In genomic region chr4:118904418-118904817, GRCh38 we compare ENCODE assay signal across 19 cellular contexts. TPM values are rescaled to one million over a fixed set of nuclear protein-coding genes. Genes with fewer than 3 reads are reported as not detected.
A peak's percentile ranks its signal among the peaks of the same experiment; 100 is the strongest.
DNase-seq lines count a peak whose midpoint lies in the region; ATAC-seq, FAIRE-seq and TF ChIP-seq lines count a peak whose summit lies in the region.
"Had no signal": no experiment of that assay in that cellular context is flagged by ENCODE, and none has a peak within 500 bp of the region (broad histone marks: within the 10 kb centered on the region; RNA-seq: fewer than 3 reads in every experiment).

No MANE protein-coding gene starts in this region.

- no peak for FAIRE-seq in HepG2 (lab: Jason Lieb, UNC)
- FAIRE-seq: H1, kidney had no signal

- 52% methylated on average over 3 of the region's 3 CpGs for WGBS in right lobe of liver (ENCODE audit: insufficient coverage, low coverage, low lambda C conversion rate, missing lambda C conversion rate)
- WGBS in HepG2 (ENCODE audit: low lambda C conversion rate), result 2% methylated on average over 3 of the region's 3 CpGs
- 55 to 56% methylated on average over 3 of the region's 3 CpGs for WGBS in heart right ventricle, 2 donors
- 51 to 54% (median 53%) methylated on average over 3 of the region's 3 CpGs for WGBS in psoas muscle, 3 donors

- H3K4me1 ChIP-seq in right lobe of liver (peaks cover 0 to 7% (median 0%) of the 10 kb centered on the region in 4 donors), HepG2 (ENCODE audit: insufficient read depth, low read length) (no peaks in the 10 kb centered on the region), heart right ventricle (peaks cover 4 to 77% (median 50%) of the 10 kb centered on the region in 9 donors), psoas muscle (peaks cover 32% of the 10 kb centered on the region)

- POLR2A ChIA-PET in HepG2 (lab: Yijun Ruan, JAX), result no interaction called here

- in situ Hi-C loops in HepG2 (cut with HindIII; ENCODE audit: extremely low pct_ligation_motif_present, low pct_unique_long_range_greater_than_20kb), result no loop called here

- CTCF ChIA-PET in HepG2 (lab: Yijun Ruan, JAX; ENCODE audit: low intra/inter-chr PET ratio, low total read pairs), result no interaction called here
- CTCF ChIA-PET in Calu3 (lab: Charles Lee), result no interaction called here

- no peaks in the 10 kb centered on the region for H4K20me1 ChIP-seq in HepG2 (ENCODE audit: insufficient read depth, low read length)

- H3K27me3 Mint-ChIP-seq in Calu3 (ENCODE audit: unreplicated experiment), result no peaks in the 10 kb centered on the region

- intact Hi-C loops in right lobe of liver (cut with DNase I) (no loop called here), HepG2 (cut with micrococcal nuclease; ENCODE audit: unreplicated experiment) (no loop called here), heart right ventricle (cut with DNase I) (no loop called here), psoas muscle (cut with DNase I) (no loop called here), Calu3 (cut with micrococcal nuclease; ENCODE audit: unreplicated experiment) (no loop called here)

- H3K27ac ChIP-seq in right lobe of liver (no peak overlapping the region), HepG2 (ENCODE audit: extremely low read length, insufficient read depth, low read length) (no peak overlapping the region), heart right ventricle (peak overlapping the region in 9 of 10 donors; percentile 4 to 89 (median 68)), psoas muscle (peak overlapping the region; percentile 72)
- H3K27ac ChIP-seq: hepatocyte had no signal

- no peaks in the 10 kb centered on the region for H3K4me1 Mint-ChIP-seq in Calu3 (ENCODE audit: low read depth, unreplicated experiment)

- H3K9me3 Mint-ChIP-seq in Calu3 (ENCODE audit: low read depth, unreplicated experiment), result no peaks in the 10 kb centered on the region
- H3K9me3 Mint-ChIP-seq: activated CD4-positive, alpha-beta memory T cell treated with anti-CD3 and anti-CD28 coated beads for 36 hours; activated T-cell treated with anti-CD3 and anti-CD28 coated beads, Interleukin-2, amount 50 U/mL, for 4 hours; brain had no signal

- no peaks in the 10 kb centered on the region for H3K36me3 ChIP-seq in right lobe of liver
- H3K36me3 ChIP-seq in HepG2 (replicated peaks in 1 of 2; ENCODE audit: control insufficient read depth in 1 of 2, insufficient read depth in 2 of 2, low read length in 2 of 2), result no peaks in the 10 kb centered on the region
- H3K36me3 ChIP-seq in heart right ventricle, result peaks cover 0 to 8% (median 0%) of the 10 kb centered on the region in 9 donors
- H3K36me3 ChIP-seq in psoas muscle (ENCODE audit: insufficient read depth in 1 of 2, low read depth in 1 of 2), result no peaks in the 10 kb centered on the region

- TF ChIP-seq EP300 in HepG2 (IDR thresholded peaks at IDR 0.05; ENCODE audit: low read depth in 2 of 2, low read length in 2 of 2) (no peak), HepG2 (CRISPR knock-in tag; IDR thresholded peaks at IDR 0.05; ENCODE audit: borderline replicate concordance) (no peak)

- no peak for TF ChIP-seq RAD21 in HepG2 (CRISPR knock-in tag; IDR thresholded peaks at IDR 0.05)

- BruUV-seq in HepG2 (replicated peaks; lab: Mats Ljungman, UMichigan), result no TSS peak
- BruUV-seq in Calu3 (replicated peaks; lab: Mats Ljungman, UMichigan), result no TSS peak

- H3K4me3 Mint-ChIP-seq in Calu3 (ENCODE audit: low read depth, unreplicated experiment), result no peak overlapping the region
- H3K4me3 Mint-ChIP-seq: activated CD4-positive, alpha-beta memory T cell treated with anti-CD3 and anti-CD28 coated beads for 36 hours; activated naive CD8-positive, alpha-beta T cell; activated T-cell treated with anti-CD3 and anti-CD28 coated beads, Interleukin-2, amount 50 U/mL, for 4 hours had no signal

- H3K36me3 Mint-ChIP-seq in Calu3 (ENCODE audit: insufficient read depth, unreplicated experiment), result no peaks in the 10 kb centered on the region
- H3K36me3 Mint-ChIP-seq: activated CD4-positive, alpha-beta memory T cell treated with anti-CD3 and anti-CD28 coated beads for 36 hours; brain had no signal

- no peak for TF ChIP-seq POLR2A in right lobe of liver (IDR thresholded peaks at IDR 0.05)
- no peak for TF ChIP-seq POLR2A in HepG2 (IDR thresholded peaks at IDR 0.05; ENCODE audit: insufficient read depth in 1 of 2, low read depth in 2 of 2, low read length in 2 of 2)

- H3K4me3 ChIP-seq in right lobe of liver (no peak overlapping the region), HepG2 (replicated peaks in 1 of 3; ENCODE audit: insufficient read depth in 1 of 3, low read depth in 2 of 3, low read length in 3 of 3) (no peak overlapping the region), heart right ventricle (no peak overlapping the region), psoas muscle (peak overlapping the region; percentile 32)
- H3K4me3 ChIP-seq: dorsolateral prefrontal cortex, hepatocyte had no signal

- H3K27ac Mint-ChIP-seq in Calu3 (ENCODE audit: unreplicated experiment), result no peak overlapping the region
- H3K27ac Mint-ChIP-seq: activated CD4-positive, alpha-beta memory T cell treated with anti-CD3 and anti-CD28 coated beads for 36 hours; activated naive CD8-positive, alpha-beta T cell had no signal

- H3K79me2 ChIP-seq in HepG2 (ENCODE audit: insufficient read depth, low read length), result no peaks in the 10 kb centered on the region
- H3K79me2 ChIP-seq: hepatocyte had no signal

- H3K9me3 ChIP-seq in right lobe of liver (no peaks in the 10 kb centered on the region), HepG2 (ENCODE audit: low read length) (no peaks in the 10 kb centered on the region), heart right ventricle (no peaks in the 10 kb centered on the region), psoas muscle (no peaks in the 10 kb centered on the region)

- H2AFZ ChIP-seq in HepG2 (ENCODE audit: low read length), result no peak overlapping the region
- H2AFZ ChIP-seq: hepatocyte had no signal

- H3K9ac ChIP-seq in HepG2 (ENCODE audit: insufficient read depth, low read depth, low read length), result no peak overlapping the region

- no peak for TF ChIP-seq CTCF in right lobe of liver (IDR thresholded peaks at IDR 0.05)
- TF ChIP-seq CTCF in HepG2 (CRISPR knock-in tag; IDR thresholded peaks at IDR 0.05), result no peak
- TF ChIP-seq CTCF in heart right ventricle (IDR thresholded peaks at IDR 0.05), result no peak
- no peak for TF ChIP-seq CTCF in psoas muscle (IDR thresholded peaks at IDR 0.05)
- TF ChIP-seq CTCF in Calu3 (IDR thresholded peaks at IDR 0.05; ENCODE audit: unreplicated experiment), result no peak

- H3K27me3 ChIP-seq in right lobe of liver, result no peaks in the 10 kb centered on the region
- peaks cover 0 to 6% of the 10 kb centered on the region in 2 experiments; a peak in 2 of 5 replicates for H3K27me3 ChIP-seq in HepG2 (ENCODE audit: control insufficient read depth in 1 of 2, insufficient read depth in 2 of 2, low read length in 2 of 2)
- H3K27me3 ChIP-seq in heart right ventricle, result no peaks in the 10 kb centered on the region
- H3K27me3 ChIP-seq in psoas muscle (ENCODE audit: insufficient read depth in 3 of 3, low read length in 2 of 3), result no peaks in the 10 kb centered on the region
- H3K27me3 ChIP-seq: dorsolateral prefrontal cortex, hepatocyte had no signal

- no peak overlapping the region for H3K4me2 ChIP-seq in HepG2 (ENCODE audit: low read depth, low read length)
- H3K4me2 ChIP-seq: hepatocyte had no signal

- ATAC-seq in right lobe of liver (peak in 3 of 4 donors; percentile 48 to 61 (median 54)), HepG2 (no peak), heart right ventricle (peak in 4 of 8 donors; percentile 24 to 36 (median 26)), psoas muscle (peak in 2 of 4 donors; percentile 35 to 42), GM21526 (IDR thresholded peaks at IDR 0.05; ENCODE audit: low FRiP score, unreplicated experiment) (no peak)
- ATAC-seq: activated T-cell treated with anti-CD3 and anti-CD28 coated beads, Interleukin-2, amount 50 U/mL, for 4 hours had no signal

- no peak for DNase-seq in right lobe of liver
- no peak for DNase-seq in HepG2 (ENCODE audit: low spot score)
- DNase-seq in heart right ventricle, result peak in 1 of 2 donors; percentile 29
- DNase-seq in psoas muscle, result no peak
- no peak for DNase-seq in EL
- no peak for DNase-seq in NOMO-1 treated with dmso at 0.1 percent for 144 hours (lab: John Stamatoyannopoulos, UW; ENCODE audit: unreplicated experiment)
- no peak for DNase-seq in Calu3
- DNase-seq: activated CD4-positive, alpha-beta memory T cell treated with anti-CD3 and anti-CD28 coated beads for 36 hours; activated T-cell treated with anti-CD3 and anti-CD28 coated beads, Interleukin-2, amount 50 U/mL, for 4 hours; DMS79; dorsolateral prefrontal cortex; kidney; NCI-H2171; RPMI8226 had no signal

TF ChIP-seq in HepG2, 621 proteins besides CTCF, POLR2A, EP300 and RAD21 (continues in another document):
- no peak for TF ChIP-seq ZFP62 (CRISPR knock-in tag; IDR thresholded peaks at IDR 0.05)

RNA-seq across cellular contexts. Expression of gene SYNPO2, which starts 15.8 kb away (rescaled TPM):
- total RNA-seq in right lobe of liver (10 to 100 TPM in 2 of 6 experiments, 1 to 10 TPM in 4; 2.7 to 11.2 (median 8.2) TPM), HepG2 (2016; rRNA removed; fragmentation: Illumina TruSeq; extraction: Trizol) (0.04 TPM in 1 of 2 replicates, not detected in the other), heart right ventricle (100 to 1,000 TPM; 197 to 405 (median 267) TPM), psoas muscle (1,000 to 10,000 TPM; 1,548 to 2,858 (median 2,312) TPM), Calu3 (2022) (0.17 and 0.39 TPM in 2 replicates)
- not detected in 2 replicates for total RNA-seq in HepG2 (2016; cell fraction: cytosol; rRNA removed; fragmentation: Illumina TruSeq; extraction: Trizol; ENCODE audit: low read depth)
- total RNA-seq in HepG2 (2016; cell fraction: insoluble cytoplasmic fraction; rRNA removed; fragmentation: Illumina TruSeq; extraction: Trizol), result not detected in 2 replicates
- total RNA-seq in HepG2 (2016; cell fraction: membrane; rRNA removed; fragmentation: Illumina TruSeq; extraction: Trizol), result 0.03 TPM in 1 of 2 replicates, not detected in the other
- 0.06 TPM in 1 of 2 replicates, not detected in the other for total RNA-seq in HepG2 (2016; cell fraction: nucleus; rRNA removed; fragmentation: Illumina TruSeq; extraction: Trizol)
- polyA plus RNA-seq in HepG2 (2011; rRNA removed) (0.01 TPM in 1 of 2 replicates, not detected in the other), heart right ventricle (10 to 100 TPM; 27.5 to 29.1 TPM), psoas muscle (100 to 1,000 TPM in 2 of 3 donors, 10 to 100 TPM in 1; 35.7 to 861 (median 475) TPM)
- polyA plus RNA-seq in HepG2 (2011; cell fraction: cytosol; rRNA removed), result 0.01 TPM in 1 of 2 replicates, not detected in the other
- polyA plus RNA-seq in HepG2 (2011; cell fraction: nucleus; rRNA removed), result not detected in 2 replicates
- 0.04 TPM in 2 replicates for polyA plus RNA-seq in HepG2 (2012)
- 0.03 TPM in 1 of 2 replicates, not detected in the other for polyA plus RNA-seq in HepG2 (2016; cell fraction: cytosol; fragmentation: Illumina TruSeq; extraction: Trizol; ENCODE audit: low read depth)
- not detected in 2 replicates for polyA plus RNA-seq in HepG2 (2016; cell fraction: insoluble cytoplasmic fraction; fragmentation: Illumina TruSeq; extraction: Trizol; ENCODE audit: low read depth)
- polyA plus RNA-seq in HepG2 (2016; cell fraction: membrane; fragmentation: Illumina TruSeq; extraction: Trizol; ENCODE audit: low read depth), result not detected in 2 replicates
- 0.15 TPM in 2 replicates for polyA plus RNA-seq in HepG2 (2016; cell fraction: nucleus; fragmentation: Illumina TruSeq; extraction: Trizol; ENCODE audit: insufficient read depth, low read depth)
- 0.63 TPM in 1 of 2 replicates, not detected in the other for polyA minus RNA-seq in HepG2 (2011; rRNA and poly(A)+ RNA removed; ENCODE audit: low replicate concordance)
- not detected in 2 replicates for polyA minus RNA-seq in HepG2 (2011; cell fraction: cytosol; rRNA and poly(A)+ RNA removed)
- polyA minus RNA-seq in HepG2 (2011; cell fraction: nucleus; rRNA and poly(A)+ RNA removed), result 0.12 TPM in 1 of 2 replicates, not detected in the other

Comparison
In these comparisons a context has a peak if more than half of its experiments do, and no peak if none do; other contexts are left out.
1. ATAC-seq: peak in right lobe of liver (3 of 4); none in HepG2 (single experiment) and GM21526 (single experiment).
2. H3K27ac ChIP-seq: peak in heart right ventricle (9 of 10) and psoas muscle (single experiment); none in right lobe of liver (0 of 3) and HepG2 (single experiment).
3. RNA of gene SYNPO2, which starts 15.8 kb away (total RNA-seq): 1,548 to 2,858 TPM in psoas muscle and 197 to 405 TPM in heart right ventricle; 2.7 to 11.2 TPM in right lobe of liver, 0.17 to 0.39 TPM in Calu3 and 0.03 to 0.06 TPM in HepG2; every median in the first group is over 10 times any median in the second.